In the genomic region with DNA sequence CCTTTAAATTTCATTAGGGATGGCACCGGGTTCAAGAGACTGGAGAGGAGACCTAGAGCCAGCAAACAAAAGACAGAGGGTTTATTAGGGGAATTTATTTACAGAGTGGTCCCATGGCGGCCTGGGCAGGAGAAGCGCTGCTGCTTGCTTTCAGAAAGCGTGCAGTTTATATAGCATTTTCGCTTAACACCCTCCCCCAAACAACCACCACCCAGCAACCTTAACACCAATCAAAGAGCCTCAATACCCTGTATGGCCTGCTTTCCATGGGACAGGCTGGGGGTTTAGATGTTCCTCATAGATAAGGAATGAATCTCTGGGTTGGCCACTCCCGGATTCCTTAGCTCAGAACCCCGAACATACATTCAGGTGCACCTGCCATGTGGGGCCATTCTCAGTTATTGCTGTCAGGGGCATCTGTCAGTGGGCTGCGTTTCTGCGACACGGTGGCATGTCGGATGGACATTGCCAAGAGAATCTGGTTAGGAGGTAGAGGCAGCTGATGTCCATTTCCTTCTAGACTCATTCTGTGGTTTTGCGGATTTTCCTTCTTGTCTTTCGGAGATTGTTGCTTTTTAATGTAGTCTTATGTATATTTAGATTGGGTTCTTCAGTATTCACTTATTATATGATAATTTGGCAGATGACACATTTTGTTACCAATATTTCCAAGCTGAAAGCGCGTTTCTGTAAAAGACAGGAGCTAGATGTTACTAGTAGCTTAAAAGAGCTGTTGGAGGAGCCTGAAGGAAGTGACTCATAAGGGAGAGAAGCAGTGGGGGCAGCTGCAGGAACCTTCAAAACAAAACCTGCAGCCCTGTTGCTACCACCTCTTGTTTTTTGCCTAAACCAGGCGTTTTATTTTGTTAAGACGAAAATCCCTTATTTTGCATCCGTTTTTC, we compare ENCODE assay signal across 8 cellular contexts. TPM values are rescaled to one million over a fixed set of nuclear protein-coding genes. Genes with fewer than 3 reads are reported as not detected.
A peak's percentile ranks its signal among the peaks of the same experiment; 100 is the strongest.
DNase-seq lines count a peak whose midpoint lies in the region; ATAC-seq and TF ChIP-seq lines count a peak whose summit lies in the region.

No MANE protein-coding gene starts in this region.

- peak overlapping the region; percentile 32 for H2AFZ ChIP-seq in Loucy (ENCODE audit: low read length)

- peaks cover 23% of the 10 kb centered on the region for H3K79me1 ChIP-seq in mesendoderm (ENCODE audit: low read length)

- H4K20me1 ChIP-seq in Loucy (ENCODE audit: insufficient read depth, low read length, poor library complexity, severe bottlenecking): no peaks in the 10 kb centered on the region

- H3K9ac ChIP-seq in Loucy (ENCODE audit: low read depth, low read length, poor library complexity, severe bottlenecking) (no peak overlapping the region), mesendoderm (ENCODE audit: low read length) (peak overlapping the region; percentile 12)

- H2BK5ac ChIP-seq in mesendoderm (ENCODE audit: low read length): no peak overlapping the region

- H3K36me3 ChIP-seq in Loucy (ENCODE audit: insufficient read depth, low read length): no peaks in the 10 kb centered on the region
- H3K36me3 ChIP-seq in mesendoderm (ENCODE audit: control insufficient read depth, insufficient read depth, low read length): no peaks in the 10 kb centered on the region
- no peaks in the 10 kb centered on the region for H3K36me3 ChIP-seq in ascending aorta

- H2BK15ac ChIP-seq in mesendoderm (replicated peaks; ENCODE audit: low read depth): no peak overlapping the region

- no peak overlapping the region for H3K27ac ChIP-seq in mesendoderm (ENCODE audit: low read depth, low read length)
- H3K27ac ChIP-seq in ascending aorta: no peak overlapping the region

- no peak overlapping the region for H3K4ac ChIP-seq in mesendoderm (ENCODE audit: low read depth, low read length)

- intact Hi-C loops in ascending aorta (cut with DNase I): no loop called here

- no peak overlapping the region for H2AK5ac ChIP-seq in mesendoderm (ENCODE audit: low read length)

- H3K4me3 ChIP-seq in Loucy (ENCODE audit: low read length, poor library complexity, severe bottlenecking): peak overlapping the region; percentile 53
- H3K4me3 ChIP-seq in mesendoderm (ENCODE audit: low read length): no peak overlapping the region
- no peak overlapping the region for H3K4me3 ChIP-seq in ascending aorta

- H3K27me3 ChIP-seq in Loucy (ENCODE audit: insufficient read depth, low read length, poor library complexity, severe bottlenecking) (no peaks in the 10 kb centered on the region), mesendoderm (ENCODE audit: insufficient read depth, low read length, poor library complexity) (no peaks in the 10 kb centered on the region), ascending aorta (no peaks in the 10 kb centered on the region)

- WGBS in mesendoderm (ENCODE audit: extremely low coverage, insufficient coverage, low lambda C conversion rate): no CpG with 5 or more reads among the region's 18 CpGs

- no peak overlapping the region for H4K5ac ChIP-seq in mesendoderm (ENCODE audit: low read length)

- H3F3A ChIP-seq in Loucy (ENCODE audit: low read depth): no peaks in the 10 kb centered on the region

- H3K4me2 ChIP-seq in Loucy (ENCODE audit: low read depth, low read length, poor library complexity, severe bottlenecking) (peak overlapping the region; percentile 64), mesendoderm (ENCODE audit: low read length) (no peak overlapping the region)

- no peaks in the 10 kb centered on the region for H3K9me2 ChIP-seq in Loucy (replicated peaks; ENCODE audit: low read depth, low read length)

- DNase-seq in amniotic epithelial cell (ENCODE audit: low read depth): peak; percentile 54
- peak; percentile 81 for DNase-seq in mesendoderm
- no peak for DNase-seq in ascending aorta (ENCODE audit: low spot score in 2 of 2)

- H3K79me2 ChIP-seq in Loucy (ENCODE audit: insufficient read depth, low read length): no peaks in the 10 kb centered on the region
- H3K79me2 ChIP-seq in mesendoderm (ENCODE audit: control insufficient read depth, insufficient read depth, low read length): peaks cover 76% of the 10 kb centered on the region

- H3K18ac ChIP-seq in mesendoderm (ENCODE audit: low read length): no peak overlapping the region

- peak overlapping the region; percentile 4 for H3K56ac ChIP-seq in mesendoderm (ENCODE audit: low read length)

- ATAC-seq in GM18502 (IDR thresholded peaks at IDR 0.05; ENCODE audit: poor library complexity, unreplicated experiment) (peak; percentile 69), HG03442 (IDR thresholded peaks at IDR 0.05; ENCODE audit: unreplicated experiment) (no peak), GM18520 (IDR thresholded peaks at IDR 0.05; ENCODE audit: unreplicated experiment) (no peak), HG03432 (IDR thresholded peaks at IDR 0.05; ENCODE audit: unreplicated experiment) (no peak)

- TF ChIP-seq CTCF in Loucy (conservative IDR thresholded peaks at IDR 0.05; ENCODE audit: low read length): no peak
- TF ChIP-seq CTCF in ascending aorta (IDR thresholded peaks at IDR 0.05): no peak

- no peak overlapping the region for H2BK120ac ChIP-seq in mesendoderm (ENCODE audit: low read depth, low read length)

- H3K23ac ChIP-seq in mesendoderm (ENCODE audit: low read length): no peak overlapping the region

- no peak overlapping the region for H4K8ac ChIP-seq in mesendoderm (ENCODE audit: low read depth, low read length)

- H3K4me1 ChIP-seq in Loucy (ENCODE audit: insufficient read depth, low read length, poor library complexity, severe bottlenecking) (peaks cover 12% of the 10 kb centered on the region), mesendoderm (ENCODE audit: control insufficient read depth, low read depth, low read length) (peaks cover 10% of the 10 kb centered on the region), ascending aorta (peaks cover 0 to 3% of the 10 kb centered on the region in 2 donors)

- no peaks in the 10 kb centered on the region for H3K9me3 ChIP-seq in Loucy (ENCODE audit: insufficient read depth, low read depth, low read length)
- no peaks in the 10 kb centered on the region for H3K9me3 ChIP-seq in ascending aorta

RNA-seq across cellular contexts. Expression of gene AGAP1, which starts 7.2 kb away (rescaled TPM):
- polyA plus RNA-seq in mesendoderm (2013, experiment 1 of 2): 17.4 TPM
- 16.8 TPM for polyA plus RNA-seq in mesendoderm (2013, experiment 2 of 2)
- 19.7 TPM for total RNA-seq in ascending aorta

Comparison
In these comparisons a context has a peak if more than half of its experiments do, and no peak if none do; other contexts are left out.
1. DNase-seq: peak in amniotic epithelial cell (single experiment) and mesendoderm (single experiment); none in ascending aorta (0 of 2).